In genomic region chr11:46220313-46220712, GRCh38 we compare ENCODE assay signal across 22 cellular contexts. TPM values are rescaled to one million over a fixed set of nuclear protein-coding genes. Genes with fewer than 3 reads are reported as not detected.
DNase-seq lines count a peak whose midpoint lies in the region; ATAC-seq, FAIRE-seq and TF ChIP-seq lines count a peak whose summit lies in the region.
"Had no signal": no experiment of that assay in that cellular context is flagged by ENCODE, and none has a peak within 500 bp of the region (broad histone marks: within the 10 kb centered on the region; RNA-seq: fewer than 3 reads in every experiment).

No MANE protein-coding gene starts in this region.

- intact Hi-C loops in PC-9 (cut with micrococcal nuclease; ENCODE audit: unreplicated experiment) = no loop called here
- intact Hi-C loops in tibial artery (cut with DNase I; ENCODE audit: low total_unique reads) = no loop called here

- no peak for TF ChIP-seq POLR2A in H1 (IDR thresholded peaks at IDR 0.05; ENCODE audit: control extremely low read depth in 1 of 2, low read depth in 2 of 2, low read length in 2 of 2)

- H2BK15ac ChIP-seq in H1 (ENCODE audit: low read length) = 0 out of 2 replicates have a peak overlapping the region, but pooled peaks have one; percentile 2

- no peak overlapping the region for H3K14ac ChIP-seq in H1 (ENCODE audit: insufficient read length)

- WGBS in H1 (ENCODE audit: extremely low coverage in 1 of 2, insufficient coverage in 1 of 2, insufficient read length in 1 of 2, insufficient replicate concordance in 2 of 2, low coverage in 1 of 2, low lambda C conversion rate in 2 of 2, missing lambda C conversion rate in 1 of 2), 2 experiments = 81% methylated on average over 3 of the region's 3 CpGs; no CpG with 5 or more reads in 1 of the 2 experiments

- H2BK120ac ChIP-seq in H1 (replicated peaks; ENCODE audit: low read depth, low read length) = no peak overlapping the region

- H2BK12ac ChIP-seq in H1 (ENCODE audit: low read depth, low read length) = no peak overlapping the region

- H2BK5ac ChIP-seq in H1 (ENCODE audit: low read depth, low read length) = no peak overlapping the region

- H2AFZ ChIP-seq in DND-41 (ENCODE audit: low read depth, low read length) (0 out of 2 replicates have a peak overlapping the region, but pooled peaks have one; percentile 57), PC-9 (peak overlapping the region; percentile 49; the same call in 1 of the 2 replicates), H1 (ENCODE audit: low read length) (peak overlapping the region; percentile 22)

- H3K4me1 ChIP-seq in DND-41 (ENCODE audit: insufficient read depth, low read length) (no peaks in the 10 kb centered on the region), PC-9 (replicated peaks; ENCODE audit: insufficient read depth) (no peaks in the 10 kb centered on the region; the same call in 1 of the 2 replicates), H1 (replicated peaks in 1 of 4; ENCODE audit: control insufficient read depth in 3 of 4, insufficient read depth in 4 of 4, low read length in 3 of 4) (no peaks in the 10 kb centered on the region), tibial artery (no peaks in the 10 kb centered on the region)
- H3K4me1 ChIP-seq: A549, BE2C had no signal

- no peak for FAIRE-seq in H1 (lab: Jason Lieb, UNC)
- FAIRE-seq: A549, D721Med, GM12891 had no signal

- H3K4me2 ChIP-seq in DND-41 (ENCODE audit: insufficient read depth, low read length) = no peak overlapping the region
- no peak overlapping the region for H3K4me2 ChIP-seq in PC-9
- H3K4me2 ChIP-seq in H1 (ENCODE audit: insufficient read depth in 1 of 2, low read depth in 2 of 2, low read length in 2 of 2) = no peak overlapping the region
- H3K4me2 ChIP-seq: A549; BLaER1 treated with 17β-estradiol and CSF1 and Interleukin-3, amounts not matched to agents 10 nM and 100 nM had no signal

- POLR2A ChIA-PET in PC-9 (lab: Charles Lee; ENCODE audit: unreplicated experiment) (no interaction called here), H1 (lab: Charles Lee; ENCODE audit: partially characterized antibody) (interaction anchor here (1.0 kb wide), 1 partner anchor 18 kb away, joined by 3 read pairs; no protein-coding TSS in a partner anchor)

- H3K9ac ChIP-seq in DND-41 (ENCODE audit: low read depth, low read length) (no peak overlapping the region), H1 (replicated peaks in 1 of 4; ENCODE audit: extremely low read depth in 1 of 4, low read depth in 3 of 4, low read length in 3 of 4) (no peak overlapping the region)
- H3K9ac ChIP-seq: BLaER1 treated with 17β-estradiol and CSF1 and Interleukin-3, amounts not matched to agents 10 nM and 100 nM had no signal

- no peak overlapping the region for H3K56ac ChIP-seq in H1 (replicated peaks; ENCODE audit: insufficient read length, low read depth, low read length)

- H3K4ac ChIP-seq in H1 (replicated peaks; ENCODE audit: insufficient read length, low read depth, low read length) = no peak overlapping the region

- no peaks in the 10 kb centered on the region for H3K23me2 ChIP-seq in H1 (ENCODE audit: low read depth, low read length)

- H3K23ac ChIP-seq in H1 (ENCODE audit: insufficient read length) = no peak overlapping the region

- peaks cover 3% of the 10 kb centered on the region for H3K27me3 ChIP-seq in DND-41 (ENCODE audit: insufficient read depth, low read length, poor library complexity)
- no peaks in the 10 kb centered on the region for H3K27me3 ChIP-seq in PC-9 (ENCODE audit: insufficient read depth, low read depth)
- no peaks in the 10 kb centered on the region for H3K27me3 ChIP-seq in H1 (replicated peaks in 1 of 4; ENCODE audit: control insufficient read depth in 3 of 4, extremely low read depth in 1 of 4, insufficient read depth in 3 of 4, low read length in 3 of 4)
- peaks cover 0 to 50% of the 10 kb centered on the region in 2 donors for H3K27me3 ChIP-seq in tibial artery
- H3K27me3 ChIP-seq: BE2C; BLaER1 treated with 17β-estradiol and CSF1 and Interleukin-3, amounts not matched to agents 10 nM and 100 nM had no signal

- no peaks in the 10 kb centered on the region for H3K9me2 ChIP-seq in PC-9 (ENCODE audit: insufficient read depth)

- H3K9me3 ChIP-seq in DND-41 (ENCODE audit: insufficient read depth, low read length, severe bottlenecking) (no peaks in the 10 kb centered on the region), PC-9 (ENCODE audit: insufficient read depth, low read depth) (no peaks in the 10 kb centered on the region), H1 (ENCODE audit: insufficient read depth in 2 of 2, low read depth in 1 of 2, low read length in 1 of 2) (no peaks in the 10 kb centered on the region), tibial artery (no peaks in the 10 kb centered on the region)
- H3K9me3 ChIP-seq: A549; BE2C; BLaER1 treated with 17β-estradiol and CSF1 and Interleukin-3, amounts not matched to agents 10 nM and 100 nM had no signal

- H4K20me1 ChIP-seq in DND-41 (ENCODE audit: insufficient read depth, low read length) = no peaks in the 10 kb centered on the region
- no peaks in the 10 kb centered on the region for H4K20me1 ChIP-seq in PC-9 (ENCODE audit: insufficient read depth)
- H4K20me1 ChIP-seq in H1 (replicated peaks in 1 of 2; ENCODE audit: control insufficient read depth in 1 of 2, insufficient read depth in 2 of 2, low read length in 2 of 2) = no peaks in the 10 kb centered on the region
- H4K20me1 ChIP-seq: BLaER1 treated with 17β-estradiol and CSF1 and Interleukin-3, amounts not matched to agents 10 nM and 100 nM had no signal

- TF ChIP-seq EP300 in H1 (IDR thresholded peaks at IDR 0.05; ENCODE audit: borderline replicate concordance in 1 of 2, low read depth in 2 of 2, low read length in 2 of 2) = no peak

- 0 out of 2 replicates have a peak, but pooled peaks cover 4% of the 10 kb centered on the region for H3F3A ChIP-seq in PC-9 (ENCODE audit: insufficient read depth, low read depth)

- BruUV-seq in PC-9 (replicated peaks; lab: Mats Ljungman, UMichigan) = no TSS peak

- H3K18ac ChIP-seq in H1 (ENCODE audit: extremely low read depth, low read length) = no peak overlapping the region

- TF ChIP-seq CTCF in DND-41 (IDR thresholded peaks at IDR 0.05; ENCODE audit: borderline replicate concordance, extremely low read depth, low read length, poor library complexity, severe bottlenecking) (no peak), PC-9 (conservative IDR thresholded peaks at IDR 0.05) (no peak), H1 (IDR thresholded peaks at IDR 0.05; ENCODE audit: control extremely low read depth in 1 of 3, insufficient read depth in 1 of 3, low read depth in 1 of 3, low read length in 3 of 3) (no peak), tibial artery (IDR thresholded peaks at IDR 0.05) (no peak)

- no peak overlapping the region for H2AK5ac ChIP-seq in H1 (ENCODE audit: low read depth, low read length)

- H3K4me3 ChIP-seq in DND-41 (ENCODE audit: low read depth in 1 of 2, low read length in 2 of 2) (no peak overlapping the region), PC-9 (no peak overlapping the region), H1 (ENCODE audit: extremely low read depth in 1 of 4, insufficient read depth in 2 of 4, low read depth in 3 of 4, low read length in 4 of 4) (no peak overlapping the region), tibial artery (no peak overlapping the region)
- H3K4me3 ChIP-seq: A549; BLaER1 treated with 17β-estradiol and CSF1 and Interleukin-3, amounts not matched to agents 10 nM and 100 nM had no signal

- H3K79me2 ChIP-seq in DND-41 (ENCODE audit: insufficient read depth, low read length) (no peaks in the 10 kb centered on the region), PC-9 (ENCODE audit: low read depth) (no peaks in the 10 kb centered on the region), H1 (ENCODE audit: control insufficient read depth in 1 of 2, insufficient read depth in 2 of 2, low read length in 2 of 2) (no peaks in the 10 kb centered on the region)

- H2BK20ac ChIP-seq in H1 (ENCODE audit: low read length) = no peak overlapping the region

- no peak overlapping the region for H4K5ac ChIP-seq in H1 (ENCODE audit: insufficient read length, low read depth, low read length)

- CTCF ChIA-PET in PC-9 (lab: Charles Lee) (no interaction called here), H1 (lab: Charles Lee; ENCODE audit: partially characterized antibody) (interaction anchor here (0.9 kb wide), 1 partner anchor 23 kb away, joined by 3 read pairs; no protein-coding TSS in a partner anchor)

- H4K8ac ChIP-seq in H1 (ENCODE audit: extremely low read depth, insufficient read depth, low read length) = no peak overlapping the region

- H3K36me3 ChIP-seq in DND-41 (ENCODE audit: insufficient read depth, low read length) (no peaks in the 10 kb centered on the region), PC-9 (ENCODE audit: low read depth) (no peaks in the 10 kb centered on the region), H1 (ENCODE audit: control insufficient read depth in 2 of 4, insufficient read depth in 4 of 4, low read length in 3 of 4) (no peaks in the 10 kb centered on the region), tibial artery (no peaks in the 10 kb centered on the region)
- H3K36me3 ChIP-seq: BE2C; BLaER1 treated with 17β-estradiol and CSF1 and Interleukin-3, amounts not matched to agents 10 nM and 100 nM had no signal

- no peak overlapping the region for H3K27ac ChIP-seq in DND-41 (ENCODE audit: low read length)
- H3K27ac ChIP-seq in PC-9 = no peak overlapping the region
- H3K27ac ChIP-seq in H1 (ENCODE audit: low read depth, low read length) = no peak overlapping the region
- H3K27ac ChIP-seq in tibial artery = no peak overlapping the region
- H3K27ac ChIP-seq: A549; BLaER1 treated with 17β-estradiol and CSF1 and Interleukin-3, amounts not matched to agents 10 nM and 100 nM had no signal

- ATAC-seq in DND-41 (ENCODE audit: insufficient read depth, low read depth) = no peak
- ATAC-seq: A549, HCT116 had no signal

- no peak for TF ChIP-seq RAD21 in H1 (IDR thresholded peaks at IDR 0.05 in 1 of 2, conservative IDR thresholded peaks at IDR 0.05 in 1 of 2; ENCODE audit: low read depth in 2 of 2, low read length in 2 of 2)

- DNase-seq in DND-41 (no peak), PC-9 (no peak), H1 (ENCODE audit: low read depth in 1 of 2, low spot score in 2 of 2) (no peak), middle frontal gyrus (ENCODE audit: extremely low spot score, low spot score) (no peak), cerebellar nuclear complex (lab: John Stamatoyannopoulos, UW) (no peak), tibial artery (no peak)
- DNase-seq: 8988T; ACHN; AML-193; BE2C; CD4-positive, alpha-beta T cell; CD8-positive, alpha-beta memory T cell; DMS 273 treated with DMSO at 0.1 percent for 48 hours; DMS79; GF-D8; H9 had no signal

- H3K79me1 ChIP-seq in H1 (ENCODE audit: low read depth, low read length) = no peaks in the 10 kb centered on the region

- H4K91ac ChIP-seq in H1 (replicated peaks; ENCODE audit: insufficient read length, low read length) = no peak overlapping the region

RNA-seq across cellular contexts. Expression of gene CREB3L1, which starts 57.1 kb away (rescaled TPM):
- total RNA-seq in PC-9 (2021) = 1.3 and 3.1 TPM in 2 replicates
- total RNA-seq in H1 (2021; fragmentation: NEBNext Ultra II Directional; extraction: Animal tissue kit (Norgen Biotek cat#: 25700)) = 12.7 and 13.7 TPM in 2 replicates
- 4.1 and 6.5 TPM in 2 replicates for polyA plus RNA-seq in H1 (2011; rRNA removed)
- 1.8 TPM for polyA plus RNA-seq in H1 (2011; cell fraction: cytosol; rRNA removed)
- 5.0 TPM for polyA plus RNA-seq in H1 (2011; cell fraction: nucleus; rRNA removed)
- 10.0 to 16.5 TPM (median 14.4 TPM) in 4 replicates for polyA plus RNA-seq in H1 (2012, experiment 1 of 2)
- 13.8 TPM for polyA plus RNA-seq in H1 (2012, experiment 2 of 2)
- polyA plus RNA-seq in H1 (2013, experiment 1 of 2) = 19.3 TPM
- polyA plus RNA-seq in H1 (2013, experiment 2 of 2) = 23.2 TPM
- 2.3 and 5.3 TPM in 2 replicates for polyA minus RNA-seq in H1 (2011; rRNA and poly(A)+ RNA removed)
- 8.2 TPM for polyA minus RNA-seq in H1 (2011; cell fraction: cytosol; rRNA and poly(A)+ RNA removed)
- polyA minus RNA-seq in H1 (2011; cell fraction: nucleus; rRNA and poly(A)+ RNA removed) = 5.3 TPM
- total RNA-seq: CD4-positive, alpha-beta T cell; CD8-positive, alpha-beta memory T cell had no signal
- polyA plus RNA-seq: CD14-positive monocyte; CD8-positive, alpha-beta memory T cell had no signal
